In the genomic region with DNA sequence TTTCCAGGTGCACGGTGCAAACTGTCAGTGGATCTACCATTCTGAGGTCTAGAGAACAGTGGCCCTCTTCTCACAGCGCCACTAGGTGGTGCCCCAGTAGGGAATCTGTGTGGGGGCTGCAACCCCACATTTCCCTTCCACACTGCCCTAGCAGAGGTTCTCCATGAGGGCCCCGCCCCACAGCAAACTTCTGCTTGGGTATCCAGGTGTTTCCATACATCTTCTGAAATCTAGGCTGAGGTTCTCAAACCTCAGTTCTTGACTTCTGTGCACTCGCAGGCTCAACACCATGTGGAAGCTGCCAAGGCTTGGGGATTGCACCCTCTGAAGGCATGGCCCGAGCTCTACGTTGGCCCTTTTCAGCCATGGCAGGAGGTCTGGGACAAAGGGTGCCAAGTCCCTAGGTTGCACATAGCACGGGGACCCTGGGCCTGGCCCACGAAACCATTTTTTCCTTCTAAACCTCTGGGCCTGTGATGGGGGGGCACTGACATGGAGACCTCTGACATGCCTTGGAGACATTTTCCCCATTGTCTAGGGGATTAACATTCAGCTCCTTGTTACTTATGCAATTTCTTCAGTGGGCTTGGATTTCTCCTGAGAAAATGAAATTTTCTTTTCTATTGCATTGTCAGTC, we compare ENCODE assay signal across 3 cellular contexts.
TF ChIP-seq lines count a peak whose summit lies in the region.

No MANE protein-coding gene starts in this region.

TF ChIP-seq in A549, 52 proteins besides CTCF, POLR2A, EP300 and RAD21:
- TF ChIP-seq FOSL2 (IDR thresholded peaks at IDR 0.05) (no peak), FOSL2 (CRISPR knock-in tag; IDR thresholded peaks at IDR 0.05) (no peak), ZFP36 (IDR thresholded peaks at IDR 0.05; ENCODE audit: borderline replicate concordance, partially characterized antibody) (peak; percentile 54), CHD4 (IDR thresholded peaks at IDR 0.05; ENCODE audit: borderline replicate concordance) (no peak)

TF ChIP-seq in HEK293, 187 proteins besides CTCF, POLR2A, EP300 and RAD21:
- TF ChIP-seq ZNF624 (tag by site-specific recombination; IDR thresholded peaks at IDR 0.05), result no peak
- peak; percentile 62 for TF ChIP-seq SETDB1 (IDR thresholded peaks at IDR 0.05; ENCODE audit: insufficient read length, low read length)
- peak; percentile 97 for TF ChIP-seq ZNF585B (tag by site-specific recombination; IDR thresholded peaks at IDR 0.05)

TF ChIP-seq in K562, 482 proteins besides CTCF, POLR2A, EP300 and RAD21 (continues in another document):
- TF ChIP-seq CBX3 (IDR thresholded peaks at IDR 0.05; ENCODE audit: borderline replicate concordance in 1 of 2, low read length in 2 of 2) (peak in 1 of 2 experiments; percentile 84; a peak in 1 of 3 replicates), ZNF12 (CRISPR knock-in tag; IDR thresholded peaks at IDR 0.05) (no peak), ZNF436 (CRISPR knock-in tag; IDR thresholded peaks at IDR 0.05) (no peak), CBX1 (IDR thresholded peaks at IDR 0.05; ENCODE audit: low read depth) (0 out of 2 replicates have a peak, but pooled peaks have one; percentile 50), SREBF2 (CRISPR knock-in tag; IDR thresholded peaks at IDR 0.05) (no peak), CC2D1A (IDR thresholded peaks at IDR 0.05) (peak; percentile 36; the same call in 1 of the 2 replicates), RFX5 (IDR thresholded peaks at IDR 0.05; ENCODE audit: low read depth, low read length) (no peak), XRCC5 (IDR thresholded peaks at IDR 0.05; ENCODE audit: low read depth, low read length) (no peak), ZNF77 (CRISPR knock-in tag; IDR thresholded peaks at IDR 0.05) (no peak), NCOR1 (IDR thresholded peaks at IDR 0.05) (no peak), LARP7 (IDR thresholded peaks at IDR 0.05) (no peak), TRIM24 (IDR thresholded peaks at IDR 0.05) (0 out of 4 replicates have a peak, but pooled peaks of 1 of the 2 experiments have one; percentile 25), PHF20 (IDR thresholded peaks at IDR 0.05; ENCODE audit: partially characterized antibody) (no peak), SMC3 (conservative IDR thresholded peaks at IDR 0.05; ENCODE audit: insufficient read depth, low read depth, low read length) (no peak), ZNF431 (CRISPR knock-in tag; IDR thresholded peaks at IDR 0.05) (no peak), NCOA1 (IDR thresholded peaks at IDR 0.05; ENCODE audit: low read depth) (no peak), ZNF165 (CRISPR knock-in tag; IDR thresholded peaks at IDR 0.05; ENCODE audit: borderline replicate concordance) (no peak), NR1H2 (CRISPR knock-in tag; IDR thresholded peaks at IDR 0.05) (no peak), ETS2 (tag; IDR thresholded peaks at IDR 0.05; ENCODE audit: borderline replicate concordance, poor library complexity, severe bottlenecking) (no peak), ZNF707 (CRISPR knock-in tag; conservative IDR thresholded peaks at IDR 0.05) (no peak)
- TF ChIP-seq, protein P1, sequence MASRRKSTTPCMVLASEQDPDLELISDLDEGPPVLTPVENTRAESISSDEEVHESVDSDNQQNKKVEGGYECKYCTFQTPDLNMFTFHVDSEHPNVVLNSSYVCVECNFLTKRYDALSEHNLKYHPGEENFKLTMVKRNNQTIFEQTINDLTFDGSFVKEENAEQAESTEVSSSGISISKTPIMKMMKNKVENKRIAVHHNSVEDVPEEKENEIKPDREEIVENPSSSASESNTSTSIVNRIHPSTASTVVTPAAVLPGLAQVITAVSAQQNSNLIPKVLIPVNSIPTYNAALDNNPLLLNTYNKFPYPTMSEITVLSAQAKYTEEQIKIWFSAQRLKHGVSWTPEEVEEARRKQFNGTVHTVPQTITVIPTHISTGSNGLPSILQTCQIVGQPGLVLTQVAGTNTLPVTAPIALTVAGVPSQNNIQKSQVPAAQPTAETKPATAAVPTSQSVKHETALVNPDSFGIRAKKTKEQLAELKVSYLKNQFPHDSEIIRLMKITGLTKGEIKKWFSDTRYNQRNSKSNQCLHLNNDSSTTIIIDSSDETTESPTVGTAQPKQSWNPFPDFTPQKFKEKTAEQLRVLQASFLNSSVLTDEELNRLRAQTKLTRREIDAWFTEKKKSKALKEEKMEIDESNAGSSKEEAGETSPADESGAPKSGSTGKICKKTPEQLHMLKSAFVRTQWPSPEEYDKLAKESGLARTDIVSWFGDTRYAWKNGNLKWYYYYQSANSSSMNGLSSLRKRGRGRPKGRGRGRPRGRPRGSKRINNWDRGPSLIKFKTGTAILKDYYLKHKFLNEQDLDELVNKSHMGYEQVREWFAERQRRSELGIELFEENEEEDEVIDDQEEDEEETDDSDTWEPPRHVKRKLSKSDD (conservative IDR thresholded peaks at IDR 0.05; ENCODE audit: low read length), result no peak
- TF ChIP-seq, protein P2, sequence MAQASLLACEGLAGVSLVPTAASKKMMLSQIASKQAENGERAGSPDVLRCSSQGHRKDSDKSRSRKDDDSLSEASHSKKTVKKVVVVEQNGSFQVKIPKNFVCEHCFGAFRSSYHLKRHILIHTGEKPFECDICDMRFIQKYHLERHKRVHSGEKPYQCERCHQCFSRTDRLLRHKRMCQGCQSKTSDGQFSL (CRISPR knock-in tag; IDR thresholded peaks at IDR 0.05), result 0 out of 2 replicates have a peak, but pooled peaks have one; percentile 50
- TF ChIP-seq, protein P2 (tag; IDR thresholded peaks at IDR 0.05), result no peak
- TF ChIP-seq, protein P3, sequence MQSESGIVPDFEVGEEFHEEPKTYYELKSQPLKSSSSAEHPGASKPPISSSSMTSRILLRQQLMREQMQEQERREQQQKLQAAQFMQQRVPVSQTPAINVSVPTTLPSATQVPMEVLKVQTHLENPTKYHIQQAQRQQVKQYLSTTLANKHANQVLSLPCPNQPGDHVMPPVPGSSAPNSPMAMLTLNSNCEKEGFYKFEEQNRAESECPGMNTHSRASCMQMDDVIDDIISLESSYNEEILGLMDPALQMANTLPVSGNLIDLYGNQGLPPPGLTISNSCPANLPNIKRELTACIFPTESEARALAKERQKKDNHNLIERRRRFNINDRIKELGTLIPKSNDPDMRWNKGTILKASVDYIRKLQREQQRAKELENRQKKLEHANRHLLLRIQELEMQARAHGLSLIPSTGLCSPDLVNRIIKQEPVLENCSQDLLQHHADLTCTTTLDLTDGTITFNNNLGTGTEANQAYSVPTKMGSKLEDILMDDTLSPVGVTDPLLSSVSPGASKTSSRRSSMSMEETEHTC (IDR thresholded peaks at IDR 0.05), result no peak
- TF ChIP-seq, protein P4, sequence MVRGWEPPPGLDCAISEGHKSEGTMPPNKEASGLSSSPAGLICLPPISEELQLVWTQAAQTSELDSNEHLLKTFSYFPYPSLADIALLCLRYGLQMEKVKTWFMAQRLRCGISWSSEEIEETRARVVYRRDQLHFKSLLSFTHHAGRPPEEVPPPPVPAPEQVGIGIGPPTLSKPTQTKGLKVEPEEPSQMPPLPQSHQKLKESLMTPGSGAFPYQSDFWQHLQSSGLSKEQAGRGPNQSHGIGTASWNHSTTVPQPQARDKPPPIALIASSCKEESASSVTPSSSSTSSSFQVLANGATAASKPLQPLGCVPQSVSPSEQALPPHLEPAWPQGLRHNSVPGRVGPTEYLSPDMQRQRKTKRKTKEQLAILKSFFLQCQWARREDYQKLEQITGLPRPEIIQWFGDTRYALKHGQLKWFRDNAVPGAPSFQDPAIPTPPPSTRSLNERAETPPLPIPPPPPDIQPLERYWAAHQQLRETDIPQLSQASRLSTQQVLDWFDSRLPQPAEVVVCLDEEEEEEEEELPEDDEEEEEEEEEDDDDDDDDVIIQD (CRISPR knock-in tag; IDR thresholded peaks at IDR 0.05), result no peak
- TF ChIP-seq, protein P5, sequence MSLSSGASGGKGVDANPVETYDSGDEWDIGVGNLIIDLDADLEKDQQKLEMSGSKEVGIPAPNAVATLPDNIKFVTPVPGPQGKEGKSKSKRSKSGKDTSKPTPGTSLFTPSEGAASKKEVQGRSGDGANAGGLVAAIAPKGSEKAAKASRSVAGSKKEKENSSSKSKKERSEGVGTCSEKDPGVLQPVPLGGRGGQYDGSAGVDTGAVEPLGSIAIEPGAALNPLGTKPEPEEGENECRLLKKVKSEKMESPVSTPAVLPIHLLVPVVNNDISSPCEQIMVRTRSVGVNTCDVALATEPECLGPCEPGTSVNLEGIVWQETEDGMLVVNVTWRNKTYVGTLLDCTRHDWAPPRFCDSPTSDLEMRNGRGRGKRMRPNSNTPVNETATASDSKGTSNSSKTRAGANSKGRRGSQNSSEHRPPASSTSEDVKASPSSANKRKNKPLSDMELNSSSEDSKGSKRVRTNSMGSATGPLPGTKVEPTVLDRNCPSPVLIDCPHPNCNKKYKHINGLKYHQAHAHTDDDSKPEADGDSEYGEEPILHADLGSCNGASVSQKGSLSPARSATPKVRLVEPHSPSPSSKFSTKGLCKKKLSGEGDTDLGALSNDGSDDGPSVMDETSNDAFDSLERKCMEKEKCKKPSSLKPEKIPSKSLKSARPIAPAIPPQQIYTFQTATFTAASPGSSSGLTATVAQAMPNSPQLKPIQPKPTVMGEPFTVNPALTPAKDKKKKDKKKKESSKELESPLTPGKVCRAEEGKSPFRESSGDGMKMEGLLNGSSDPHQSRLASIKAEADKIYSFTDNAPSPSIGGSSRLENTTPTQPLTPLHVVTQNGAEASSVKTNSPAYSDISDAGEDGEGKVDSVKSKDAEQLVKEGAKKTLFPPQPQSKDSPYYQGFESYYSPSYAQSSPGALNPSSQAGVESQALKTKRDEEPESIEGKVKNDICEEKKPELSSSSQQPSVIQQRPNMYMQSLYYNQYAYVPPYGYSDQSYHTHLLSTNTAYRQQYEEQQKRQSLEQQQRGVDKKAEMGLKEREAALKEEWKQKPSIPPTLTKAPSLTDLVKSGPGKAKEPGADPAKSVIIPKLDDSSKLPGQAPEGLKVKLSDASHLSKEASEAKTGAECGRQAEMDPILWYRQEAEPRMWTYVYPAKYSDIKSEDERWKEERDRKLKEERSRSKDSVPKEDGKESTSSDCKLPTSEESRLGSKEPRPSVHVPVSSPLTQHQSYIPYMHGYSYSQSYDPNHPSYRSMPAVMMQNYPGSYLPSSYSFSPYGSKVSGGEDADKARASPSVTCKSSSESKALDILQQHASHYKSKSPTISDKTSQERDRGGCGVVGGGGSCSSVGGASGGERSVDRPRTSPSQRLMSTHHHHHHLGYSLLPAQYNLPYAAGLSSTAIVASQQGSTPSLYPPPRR (CRISPR knock-in tag; IDR thresholded peaks at IDR 0.05; ENCODE audit: borderline replicate concordance), result no peak
- TF ChIP-seq, protein P6, sequence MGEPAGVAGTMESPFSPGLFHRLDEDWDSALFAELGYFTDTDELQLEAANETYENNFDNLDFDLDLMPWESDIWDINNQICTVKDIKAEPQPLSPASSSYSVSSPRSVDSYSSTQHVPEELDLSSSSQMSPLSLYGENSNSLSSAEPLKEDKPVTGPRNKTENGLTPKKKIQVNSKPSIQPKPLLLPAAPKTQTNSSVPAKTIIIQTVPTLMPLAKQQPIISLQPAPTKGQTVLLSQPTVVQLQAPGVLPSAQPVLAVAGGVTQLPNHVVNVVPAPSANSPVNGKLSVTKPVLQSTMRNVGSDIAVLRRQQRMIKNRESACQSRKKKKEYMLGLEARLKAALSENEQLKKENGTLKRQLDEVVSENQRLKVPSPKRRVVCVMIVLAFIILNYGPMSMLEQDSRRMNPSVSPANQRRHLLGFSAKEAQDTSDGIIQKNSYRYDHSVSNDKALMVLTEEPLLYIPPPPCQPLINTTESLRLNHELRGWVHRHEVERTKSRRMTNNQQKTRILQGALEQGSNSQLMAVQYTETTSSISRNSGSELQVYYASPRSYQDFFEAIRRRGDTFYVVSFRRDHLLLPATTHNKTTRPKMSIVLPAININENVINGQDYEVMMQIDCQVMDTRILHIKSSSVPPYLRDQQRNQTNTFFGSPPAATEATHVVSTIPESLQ (CRISPR knock-in tag; IDR thresholded peaks at IDR 0.05), result no peak
- TF ChIP-seq, protein P7, sequence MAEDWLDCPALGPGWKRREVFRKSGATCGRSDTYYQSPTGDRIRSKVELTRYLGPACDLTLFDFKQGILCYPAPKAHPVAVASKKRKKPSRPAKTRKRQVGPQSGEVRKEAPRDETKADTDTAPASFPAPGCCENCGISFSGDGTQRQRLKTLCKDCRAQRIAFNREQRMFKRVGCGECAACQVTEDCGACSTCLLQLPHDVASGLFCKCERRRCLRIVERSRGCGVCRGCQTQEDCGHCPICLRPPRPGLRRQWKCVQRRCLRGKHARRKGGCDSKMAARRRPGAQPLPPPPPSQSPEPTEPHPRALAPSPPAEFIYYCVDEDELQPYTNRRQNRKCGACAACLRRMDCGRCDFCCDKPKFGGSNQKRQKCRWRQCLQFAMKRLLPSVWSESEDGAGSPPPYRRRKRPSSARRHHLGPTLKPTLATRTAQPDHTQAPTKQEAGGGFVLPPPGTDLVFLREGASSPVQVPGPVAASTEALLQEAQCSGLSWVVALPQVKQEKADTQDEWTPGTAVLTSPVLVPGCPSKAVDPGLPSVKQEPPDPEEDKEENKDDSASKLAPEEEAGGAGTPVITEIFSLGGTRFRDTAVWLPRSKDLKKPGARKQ (CRISPR knock-in tag; IDR thresholded peaks at IDR 0.05), result no peak
- TF ChIP-seq, protein P8, sequence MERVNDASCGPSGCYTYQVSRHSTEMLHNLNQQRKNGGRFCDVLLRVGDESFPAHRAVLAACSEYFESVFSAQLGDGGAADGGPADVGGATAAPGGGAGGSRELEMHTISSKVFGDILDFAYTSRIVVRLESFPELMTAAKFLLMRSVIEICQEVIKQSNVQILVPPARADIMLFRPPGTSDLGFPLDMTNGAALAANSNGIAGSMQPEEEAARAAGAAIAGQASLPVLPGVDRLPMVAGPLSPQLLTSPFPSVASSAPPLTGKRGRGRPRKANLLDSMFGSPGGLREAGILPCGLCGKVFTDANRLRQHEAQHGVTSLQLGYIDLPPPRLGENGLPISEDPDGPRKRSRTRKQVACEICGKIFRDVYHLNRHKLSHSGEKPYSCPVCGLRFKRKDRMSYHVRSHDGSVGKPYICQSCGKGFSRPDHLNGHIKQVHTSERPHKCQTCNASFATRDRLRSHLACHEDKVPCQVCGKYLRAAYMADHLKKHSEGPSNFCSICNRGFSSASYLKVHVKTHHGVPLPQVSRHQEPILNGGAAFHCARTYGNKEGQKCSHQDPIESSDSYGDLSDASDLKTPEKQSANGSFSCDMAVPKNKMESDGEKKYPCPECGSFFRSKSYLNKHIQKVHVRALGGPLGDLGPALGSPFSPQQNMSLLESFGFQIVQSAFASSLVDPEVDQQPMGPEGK (CRISPR knock-in tag; IDR thresholded peaks at IDR 0.05; ENCODE audit: borderline replicate concordance), result no peak
- TF ChIP-seq, protein P9, sequence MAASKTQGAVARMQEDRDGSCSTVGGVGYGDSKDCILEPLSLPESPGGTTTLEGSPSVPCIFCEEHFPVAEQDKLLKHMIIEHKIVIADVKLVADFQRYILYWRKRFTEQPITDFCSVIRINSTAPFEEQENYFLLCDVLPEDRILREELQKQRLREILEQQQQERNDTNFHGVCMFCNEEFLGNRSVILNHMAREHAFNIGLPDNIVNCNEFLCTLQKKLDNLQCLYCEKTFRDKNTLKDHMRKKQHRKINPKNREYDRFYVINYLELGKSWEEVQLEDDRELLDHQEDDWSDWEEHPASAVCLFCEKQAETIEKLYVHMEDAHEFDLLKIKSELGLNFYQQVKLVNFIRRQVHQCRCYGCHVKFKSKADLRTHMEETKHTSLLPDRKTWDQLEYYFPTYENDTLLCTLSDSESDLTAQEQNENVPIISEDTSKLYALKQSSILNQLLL (CRISPR knock-in tag; IDR thresholded peaks at IDR 0.05; ENCODE audit: borderline replicate concordance), result no peak
